10 cellular contexts compared by ENCODE assay signal in the genomic region with DNA sequence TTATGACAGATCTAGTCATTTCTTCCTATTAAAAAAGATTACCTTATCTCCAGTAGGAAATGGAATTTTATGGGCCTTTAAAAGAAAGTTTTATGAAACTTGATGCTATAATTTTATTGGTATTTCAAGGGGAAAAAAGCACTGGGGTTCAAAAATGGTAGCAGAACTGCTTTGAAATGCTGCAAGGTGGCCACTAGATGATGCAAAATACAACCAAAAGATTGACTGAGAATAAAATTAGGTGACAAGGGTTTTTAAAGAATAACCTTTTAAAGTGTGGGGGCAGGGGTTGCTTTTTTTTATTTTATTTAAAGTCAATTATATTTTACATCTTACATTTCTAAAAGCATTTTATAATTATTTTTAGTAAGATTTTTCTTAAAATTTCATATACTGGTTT.
A peak's percentile ranks its signal among the peaks of the same experiment; 100 is the strongest.
DNase-seq lines count a peak whose midpoint lies in the region; ATAC-seq, FAIRE-seq and TF ChIP-seq lines count a peak whose summit lies in the region.
"Had no signal": no experiment of that assay in that cellular context is flagged by ENCODE, and none has a peak within 500 bp of the region (broad histone marks: within the 10 kb centered on the region; RNA-seq: fewer than 3 reads in every experiment).

No MANE protein-coding gene starts in this region.

- H3K27me3 Mint-ChIP-seq in stimulated activated naive CD8-positive, alpha-beta T cell treated with anti-CD3 and anti-CD28 coated beads, Interleukin-15, amount 100 ng/mL, for 72 hours: no peaks in the 10 kb centered on the region
- H3K27me3 Mint-ChIP-seq: stimulated activated naive CD8-positive, alpha-beta T cell treated with anti-CD3 and anti-CD28 coated beads, Interleukin-15, Interleukin-2, amounts not matched to agents 100 ng/mL and 50 ng/mL, for 24 hours had no signal

- DNase-seq in HCT116 (ENCODE audit: low read depth, low spot score) (no peak), bronchial epithelial cell (ENCODE audit: low read depth) (no peak), myocyte (ENCODE audit: low read depth) (peak; percentile 8), head of caudate nucleus (no peak), C1 segment of cervical spinal cord (lab: John Stamatoyannopoulos, UW) (no peak)
- DNase-seq in stimulated activated naive CD8-positive, alpha-beta T cell treated with anti-CD3 and anti-CD28 coated beads, Interleukin-15, amount 100 ng/mL, for 72 hours: no peak
- DNase-seq: NCI-H226 had no signal

- H4K20me1 ChIP-seq in HCT116 (ENCODE audit: insufficient read depth): no peaks in the 10 kb centered on the region

- H3K27ac Mint-ChIP-seq in stimulated activated naive CD8-positive, alpha-beta T cell treated with anti-CD3 and anti-CD28 coated beads, Interleukin-15, amount 100 ng/mL, for 72 hours: no peak overlapping the region
- H3K27ac Mint-ChIP-seq: stimulated activated naive CD8-positive, alpha-beta T cell treated with anti-CD3 and anti-CD28 coated beads, Interleukin-15, Interleukin-2, amounts not matched to agents 100 ng/mL and 50 ng/mL, for 24 hours had no signal

- H3K27ac ChIP-seq in C4-2B (no peak overlapping the region), HCT116 (ENCODE audit: low read depth, low read length) (no peak overlapping the region)

- ATAC-seq in HCT116 (no peak), HG03457 (IDR thresholded peaks at IDR 0.05; ENCODE audit: unreplicated experiment) (no peak)
- ATAC-seq in stimulated activated naive CD8-positive, alpha-beta T cell treated with anti-CD3 and anti-CD28 coated beads, Interleukin-15, amount 100 ng/mL, for 72 hours: no peak

- TF ChIP-seq POLR2A in HCT116 (IDR thresholded peaks at IDR 0.05; ENCODE audit: borderline replicate concordance, extremely low read depth, insufficient read depth, insufficient read length): no peak

- H3K27me3 ChIP-seq in HCT116 (ENCODE audit: insufficient read depth, low read length) (no peaks in the 10 kb centered on the region), bronchial epithelial cell (ENCODE audit: control insufficient read depth, insufficient read depth, low read length) (no peaks in the 10 kb centered on the region)

- H3K4me1 ChIP-seq in HCT116 (ENCODE audit: control insufficient read depth in 1 of 2, insufficient read depth in 2 of 2, low read length in 2 of 2): no peaks in the 10 kb centered on the region

- FAIRE-seq in bronchial epithelial cell (lab: Jason Lieb, UNC): no peak

- H3K4me3 ChIP-seq in HCT116 (replicated peaks in 1 of 2; ENCODE audit: low read depth in 1 of 2, low read length in 2 of 2) (no peak overlapping the region), bronchial epithelial cell (ENCODE audit: low read depth, low read length) (no peak overlapping the region)

- RAD21 ChIA-PET in HCT116 (lab: Charles Lee; ENCODE audit: low non-redundant PET in 1 of 2, low total read pairs in 2 of 2, uncharacterized antibody in 2 of 2, unreplicated experiment in 2 of 2): no interaction called here

- no peak overlapping the region for H3K4me3 Mint-ChIP-seq in stimulated activated naive CD8-positive, alpha-beta T cell treated with anti-CD3 and anti-CD28 coated beads, Interleukin-15, amount 100 ng/mL, for 72 hours
- H3K4me3 Mint-ChIP-seq: stimulated activated naive CD8-positive, alpha-beta T cell treated with anti-CD3 and anti-CD28 coated beads, Interleukin-15, Interleukin-2, amounts not matched to agents 100 ng/mL and 50 ng/mL, for 24 hours had no signal

- no TSS peak for BruUV-seq in HCT116 (replicated peaks; lab: Mats Ljungman, UMichigan)

- peaks cover 5% of the 10 kb centered on the region for H3K4me1 Mint-ChIP-seq in stimulated activated naive CD8-positive, alpha-beta T cell treated with anti-CD3 and anti-CD28 coated beads, Interleukin-15, amount 100 ng/mL, for 72 hours

- no peak overlapping the region for H2AFZ ChIP-seq in HCT116 (ENCODE audit: low read depth, low read length, poor library complexity, severe bottlenecking)

- no peaks in the 10 kb centered on the region for H3K9me3 Mint-ChIP-seq in stimulated activated naive CD8-positive, alpha-beta T cell treated with anti-CD3 and anti-CD28 coated beads, Interleukin-15, amount 100 ng/mL, for 72 hours
- H3K9me3 Mint-ChIP-seq: stimulated activated naive CD8-positive, alpha-beta T cell treated with anti-CD3 and anti-CD28 coated beads, Interleukin-15, Interleukin-2, amounts not matched to agents 100 ng/mL and 50 ng/mL, for 24 hours had no signal

- CTCF ChIA-PET in HCT116 (lab: Charles Lee): no interaction called here

- peak; percentile 49 for TF ChIP-seq RAD21 in HCT116 (IDR thresholded peaks at IDR 0.05; ENCODE audit: low read depth)

- POLR2A ChIA-PET in HCT116 (lab: Charles Lee): no interaction called here

- intact Hi-C loops in HCT116 (cut with micrococcal nuclease) (no loop called here), head of caudate nucleus (cut with DNase I) (loop anchor here (5.0 kb wide), 1 partner anchor 134 kb away; no protein-coding TSS in a partner anchor)

- H3K9me2 ChIP-seq in HCT116 (ENCODE audit: insufficient read depth): no peaks in the 10 kb centered on the region

- H3K79me2 ChIP-seq in HCT116 (ENCODE audit: insufficient read depth, low read length): no peaks in the 10 kb centered on the region

- TF ChIP-seq CTCF in C4-2B (conservative IDR thresholded peaks at IDR 0.05) (peak; percentile 92), HCT116 (IDR thresholded peaks at IDR 0.05 in 2 of 3, conservative IDR thresholded peaks at IDR 0.05 in 1 of 3; ENCODE audit: borderline replicate concordance in 1 of 3, insufficient read depth in 1 of 3, low read depth in 2 of 3, low read length in 2 of 3) (peak; percentile 26 to 32 (median 32); a peak in 4 of 6 replicates), bronchial epithelial cell (IDR thresholded peaks at IDR 0.05; ENCODE audit: insufficient read depth, low read length, severe bottlenecking) (peak; percentile 1)

- H3K36me3 ChIP-seq in HCT116 (ENCODE audit: control insufficient read depth in 1 of 2, insufficient read depth in 2 of 2, low read length in 2 of 2) (peaks cover 11 to 15% of the 10 kb centered on the region in 2 experiments), bronchial epithelial cell (ENCODE audit: control insufficient read depth, insufficient read depth, low read length) (peaks cover 3% of the 10 kb centered on the region)

- H3K9ac ChIP-seq in HCT116 (ENCODE audit: low read length): no peak overlapping the region

- no peak overlapping the region for H3K4me2 ChIP-seq in HCT116 (ENCODE audit: low read length)

- H3K9me3 ChIP-seq in HCT116 (ENCODE audit: control insufficient read depth in 1 of 2, insufficient read depth in 1 of 2, low read depth in 1 of 2, low read length in 2 of 2): no peaks in the 10 kb centered on the region

TF ChIP-seq in HCT116, 20 proteins besides CTCF, POLR2A, EP300 and RAD21:
- no peak for TF ChIP-seq EGR1 (IDR thresholded peaks at IDR 0.05; ENCODE audit: low read depth)
- no peak for TF ChIP-seq CEBPB (IDR thresholded peaks at IDR 0.05; ENCODE audit: low read depth)
- TF ChIP-seq ZNF274 (IDR thresholded peaks at IDR 0.05; ENCODE audit: low read depth, low read length): no peak
- no peak for TF ChIP-seq POLR2AphosphoS5 (IDR thresholded peaks at IDR 0.05; ENCODE audit: low read depth, low read length)
- TF ChIP-seq ZFX (IDR thresholded peaks at IDR 0.05): no peak
- no peak for TF ChIP-seq SRF (IDR thresholded peaks at IDR 0.05; ENCODE audit: low read depth)
- no peak for TF ChIP-seq TCF7L2 (IDR thresholded peaks at IDR 0.05; ENCODE audit: borderline replicate concordance, extremely low read depth, insufficient read depth, insufficient read length)
- no peak for TF ChIP-seq SP1 (IDR thresholded peaks at IDR 0.05; ENCODE audit: low read depth)
- TF ChIP-seq, protein P1, sequence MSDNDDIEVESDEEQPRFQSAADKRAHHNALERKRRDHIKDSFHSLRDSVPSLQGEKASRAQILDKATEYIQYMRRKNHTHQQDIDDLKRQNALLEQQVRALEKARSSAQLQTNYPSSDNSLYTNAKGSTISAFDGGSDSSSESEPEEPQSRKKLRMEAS (IDR thresholded peaks at IDR 0.05): no peak

Comparison
In these comparisons a context has a peak if more than half of its experiments do, and no peak if none do; other contexts are left out.
1. CTCF ChIP-seq: peak in every context shown above with its lines; median percentile 92 in C4-2B; 32 in HCT116; 1 in bronchial epithelial cell.